10 cellular contexts compared by ENCODE assay signal in the genomic region with DNA sequence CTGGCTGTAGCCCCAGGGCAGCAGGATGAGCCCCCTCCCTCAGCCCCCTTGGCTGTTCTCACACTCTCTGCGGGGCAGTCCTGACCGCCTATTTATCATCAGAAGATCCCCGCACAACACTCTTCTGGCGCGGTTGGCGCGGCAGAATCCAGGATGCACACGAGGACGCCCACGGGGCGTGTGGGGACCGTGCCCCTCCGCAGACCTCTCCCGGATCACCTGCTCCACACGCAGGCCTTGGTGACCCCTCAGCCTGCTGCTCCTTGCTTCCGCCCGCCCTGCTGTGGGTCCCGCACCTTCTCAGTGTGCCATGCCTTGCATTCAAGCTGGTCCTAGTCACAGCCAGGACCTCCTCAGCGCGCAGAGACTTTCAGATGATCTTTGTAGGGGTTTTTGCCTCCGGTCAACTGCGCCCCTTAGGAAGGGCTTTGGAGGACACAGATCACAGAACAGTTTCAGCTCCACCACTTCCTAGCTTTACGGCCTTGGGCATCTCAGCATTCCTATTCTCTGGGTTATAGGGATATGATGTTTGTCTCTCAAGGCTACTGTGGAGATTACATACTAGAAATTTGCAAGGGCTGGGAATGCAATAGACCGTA. TPM values are rescaled to one million over a fixed set of nuclear protein-coding genes. Genes with fewer than 3 reads are reported as not detected.
DNase-seq lines count a peak whose midpoint lies in the region; ATAC-seq and TF ChIP-seq lines count a peak whose summit lies in the region.
"Had no signal": no experiment of that assay in that cellular context is flagged by ENCODE, and none has a peak within 500 bp of the region (broad histone marks: within the 10 kb centered on the region; RNA-seq: fewer than 3 reads in every experiment).

No MANE protein-coding gene starts in this region.

- H3K36me3 Mint-ChIP-seq in HFFc6 (ENCODE audit: low read depth): no peaks in the 10 kb centered on the region

- no peaks in the 10 kb centered on the region for H3K9me2 ChIP-seq in neural cell (ENCODE audit: insufficient read depth, low read length)

- WGBS in adrenal gland, 4 donors: 73 to 78% (median 77%) methylated on average over 21 to 24 of the region's 24 CpGs

- H3F3A ChIP-seq in neural cell (ENCODE audit: insufficient read depth, low read length, poor library complexity, severe bottlenecking): peaks cover 3% of the 10 kb centered on the region

- H3K36me3 ChIP-seq in A673 (ENCODE audit: insufficient read depth, low read length, poor library complexity, severe bottlenecking) (no peaks in the 10 kb centered on the region), neural cell (ENCODE audit: insufficient read depth, low read length) (no peaks in the 10 kb centered on the region), adrenal gland (replicated peaks in 1 of 2) (no peaks in the 10 kb centered on the region)

- no peaks in the 10 kb centered on the region for H3K9me3 Mint-ChIP-seq in HFFc6

- TF ChIP-seq CTCF in A673 (conservative IDR thresholded peaks at IDR 0.05; ENCODE audit: low read depth, low read length) (no peak), HFFc6 (IDR thresholded peaks at IDR 0.05) (no peak), coronary artery (IDR thresholded peaks at IDR 0.05) (no peak), neural cell (IDR thresholded peaks at IDR 0.05; ENCODE audit: poor library complexity, severe bottlenecking) (no peak), adrenal gland (IDR thresholded peaks at IDR 0.05) (no peak)

- H3K27ac ChIP-seq in A673 (ENCODE audit: low read depth, low read length, poor library complexity, severe bottlenecking) (no peak overlapping the region), coronary artery (peak overlapping the region in 1 of 2 donors; percentile 58), neural cell (ENCODE audit: low read length) (peak overlapping the region; percentile 55), adrenal gland (peak overlapping the region in 1 of 5 donors; percentile 60)

- H3K4me3 ChIP-seq in A673 (ENCODE audit: low read depth, low read length, poor library complexity, severe bottlenecking) (peak overlapping the region; percentile 33), coronary artery (peak overlapping the region; percentile 79), neural cell (ENCODE audit: low read length) (peak overlapping the region; percentile 69), adrenal gland (peak overlapping the region in 2 of 4 donors; percentile 45 to 63)

- intact Hi-C loops in A673 (cut with micrococcal nuclease; ENCODE audit: unreplicated experiment): no loop called here
- intact Hi-C loops in adrenal gland (cut with DNase I): no loop called here

- ATAC-seq in GM21381 (IDR thresholded peaks at IDR 0.05; ENCODE audit: unreplicated experiment) (no peak), HG03095 (IDR thresholded peaks at IDR 0.05; ENCODE audit: unreplicated experiment) (no peak)

- H4K20me1 ChIP-seq in neural cell (ENCODE audit: insufficient read depth): no peaks in the 10 kb centered on the region

- peaks cover 25% of the 10 kb centered on the region for H3K79me2 ChIP-seq in neural cell (replicated peaks; ENCODE audit: insufficient read depth, low read length)

- no peak for TF ChIP-seq EP300 in neural cell (conservative IDR thresholded peaks at IDR 0.05; ENCODE audit: poor library complexity, severe bottlenecking)

- H2AFZ ChIP-seq in neural cell (ENCODE audit: low read depth, low read length): peak overlapping the region; percentile 3

- no peak for TF ChIP-seq POLR2A in adrenal gland (IDR thresholded peaks at IDR 0.05)

- no peaks in the 10 kb centered on the region for H3K4me1 ChIP-seq in A673 (ENCODE audit: insufficient read depth, low read length, poor library complexity, severe bottlenecking)
- peaks cover 0 to 8% of the 10 kb centered on the region in 2 donors for H3K4me1 ChIP-seq in adrenal gland (replicated peaks in 1 of 2)

- BruUV-seq in A673 (replicated peaks; lab: Mats Ljungman, UMichigan): no TSS peak

- TF ChIP-seq RAD21 in neural cell (conservative IDR thresholded peaks at IDR 0.05): no peak

- H3K27ac Mint-ChIP-seq in HFFc6: no peak overlapping the region

- H3K27me3 ChIP-seq in A673 (replicated peaks; ENCODE audit: insufficient read depth, low read depth, low read length, poor library complexity) (peaks cover 18% of the 10 kb centered on the region), neural cell (ENCODE audit: insufficient read depth, low read depth, low read length) (no peaks in the 10 kb centered on the region), adrenal gland (no peaks in the 10 kb centered on the region)

- peaks cover 36% of the 10 kb centered on the region for H3K27me3 Mint-ChIP-seq in HFFc6 (ENCODE audit: insufficient read depth)

- H3K9me3 ChIP-seq in A673 (ENCODE audit: low read depth, low read length, poor library complexity, severe bottlenecking) (no peaks in the 10 kb centered on the region), neural cell (ENCODE audit: low read length) (no peaks in the 10 kb centered on the region), adrenal gland (replicated peaks in 1 of 3) (no peaks in the 10 kb centered on the region)

- no peak for DNase-seq in A673 (ENCODE audit: low spot score)
- DNase-seq in HFFc6: no peak
- DNase-seq in coronary artery (ENCODE audit: low spot score): no peak
- no peak for DNase-seq in adrenal gland
- DNase-seq in stimulated activated CD4-positive, alpha-beta T cell treated with anti-CD3 and anti-CD28 coated beads, Interleukin-12 subunit alpha, Interleukin-12 subunit beta, amount 100 ng/mL, for 4 hours: no peak
- DNase-seq: DMS153, NCI-H1436 treated with DMSO at 0.1 percent for 48 hours had no signal

- H3K4me2 ChIP-seq in neural cell (ENCODE audit: low read length): no peak overlapping the region

- POLR2A ChIA-PET in A673 (lab: Charles Lee; ENCODE audit: low non-redundant PET): no interaction called here

- H3K9ac ChIP-seq in neural cell (ENCODE audit: low read length): peak overlapping the region; percentile 84

- CTCF ChIA-PET in A673 (lab: Charles Lee): no interaction called here

- peak overlapping the region; percentile 52 for H3K4me3 Mint-ChIP-seq in HFFc6

- peaks cover 9% of the 10 kb centered on the region; the same call in 1 of the 2 replicates for H3K4me1 Mint-ChIP-seq in HFFc6 (ENCODE audit: low read depth)

TF ChIP-seq in neural cell, 6 proteins besides CTCF, POLR2A, EP300 and RAD21:
- TF ChIP-seq REST (IDR thresholded peaks at IDR 0.05; ENCODE audit: borderline replicate concordance) (no peak), TAF1 (IDR thresholded peaks at IDR 0.05; ENCODE audit: low read depth) (no peak), MXI1 (conservative IDR thresholded peaks at IDR 0.05; ENCODE audit: poor library complexity, severe bottlenecking) (no peak), POLR2AphosphoS5 (IDR thresholded peaks at IDR 0.05) (no peak), SMC3 (conservative IDR thresholded peaks at IDR 0.05; ENCODE audit: poor library complexity) (no peak), EZH2 (IDR thresholded peaks at IDR 0.05; ENCODE audit: borderline replicate concordance, insufficient read depth, low read length, poor library complexity, severe bottlenecking) (no peak)

RNA-seq across cellular contexts. Expression of gene TUB, which starts 0.8 kb away (rescaled TPM):
- 0.39 and 0.76 TPM in 2 replicates for total RNA-seq in A673 (2021)
- 10 to 100 TPM in 1 of 6 experiments, 1 to 10 TPM in 5; 1.7 to 10.1 (median 1.8) TPM for total RNA-seq in HFFc6 (2021; fragmentation: NEBNext Ultra II Directional; extraction: Animal tissue kit (Norgen Biotek cat#: 25700))
- polyA plus RNA-seq in neural cell: 125 and 130 TPM in 2 replicates
- polyA minus RNA-seq in neural cell: 180 and 187 TPM in 2 replicates
- total RNA-seq in adrenal gland: 10 to 100 TPM in 6 of 8 donors, 1 to 10 TPM in 2; 7.7 to 26.8 (median 14.9) TPM
- polyA plus RNA-seq in adrenal gland: 10 to 100 TPM in 2 of 3 donors, 1 to 10 TPM in 1; 2.8 to 12.9 (median 10.5) TPM
